ENCODE assay signal across 14 cellular contexts in genomic region chr9:1938675-1939170, GRCh38.
A peak's percentile ranks its signal among the peaks of the same experiment; 100 is the strongest.
DNase-seq lines count a peak whose midpoint lies in the region; ATAC-seq and TF ChIP-seq lines count a peak whose summit lies in the region.
"Had no signal": no experiment of that assay in that cellular context is flagged by ENCODE, and none has a peak within 500 bp of the region (broad histone marks: within the 10 kb centered on the region; RNA-seq: fewer than 3 reads in every experiment).

No MANE protein-coding gene starts in this region.

- H3K36me3 ChIP-seq in GM06990 (ENCODE audit: control insufficient read depth, insufficient read depth, low read length) (no peaks in the 10 kb centered on the region), aorta (ENCODE audit: control insufficient read depth in 1 of 2, insufficient read depth in 2 of 2, low read length in 1 of 2) (no peaks in the 10 kb centered on the region)
- H3K36me3 ChIP-seq: MG63 had no signal

- no peak for TF ChIP-seq CTCF in GM06990 (IDR thresholded peaks at IDR 0.05; ENCODE audit: insufficient read depth, low read length, poor library complexity, severe bottlenecking)

- H3K27me3 ChIP-seq in GM06990 (replicated peaks; ENCODE audit: control insufficient read depth, insufficient read depth, low read length): no peaks in the 10 kb centered on the region
- no peaks in the 10 kb centered on the region for H3K27me3 ChIP-seq in aorta (ENCODE audit: control insufficient read depth in 1 of 2, insufficient read depth in 2 of 2, low read length in 1 of 2)
- H3K27me3 ChIP-seq: MG63, testis had no signal

- DNase-seq in GM06990 (ENCODE audit: extremely low read depth, insufficient read length) (peak; percentile 85), NOMO-1 treated with DMSO at 0.1 percent for 48 hours (lab: John Stamatoyannopoulos, UW; ENCODE audit: unreplicated experiment) (no peak), substantia nigra (lab: John Stamatoyannopoulos, UW) (no peak), aorta (no peak)
- DNase-seq in activated CD8-positive, alpha-beta memory T cell treated with anti-CD3 and anti-CD28 coated beads for 24 hours: no peak
- DNase-seq: amniotic stem cell, dermis blood vessel endothelial cell, MG63, NCI-H446, testis had no signal

- no peaks in the 10 kb centered on the region for H3K4me1 ChIP-seq in aorta (ENCODE audit: control insufficient read depth in 1 of 2, insufficient read depth in 2 of 2, low read length in 2 of 2)
- H3K4me1 ChIP-seq: testis had no signal

- H3K27ac ChIP-seq in substantia nigra (ENCODE audit: low read depth, low read length, poor library complexity, severe bottlenecking) (no peak overlapping the region), aorta (ENCODE audit: low read depth in 1 of 2, low read length in 2 of 2) (no peak overlapping the region)
- H3K27ac ChIP-seq: 22Rv1, testis had no signal

- H3K4me3 ChIP-seq in GM06990 (replicated peaks; ENCODE audit: low read depth, low read length): peak overlapping the region; percentile 48
- H3K4me3 ChIP-seq in aorta (ENCODE audit: low read length in 2 of 2): no peak overlapping the region
- H3K4me3 ChIP-seq: MG63, testis had no signal

- ATAC-seq in GM19035 (IDR thresholded peaks at IDR 0.05; ENCODE audit: unreplicated experiment) (peak; percentile 53), HG02571 (IDR thresholded peaks at IDR 0.05; ENCODE audit: unreplicated experiment) (peak; percentile 53), HG03342 (IDR thresholded peaks at IDR 0.05; ENCODE audit: unreplicated experiment) (peak; percentile 70), aorta (ENCODE audit: low FRiP score) (no peak)

- intact Hi-C loops in aorta (cut with DNase I): no loop called here

- WGBS in aorta, 2 donors: 71% methylated on average over 2 of the region's 2 CpGs

- H3K9me3 ChIP-seq in aorta (ENCODE audit: control insufficient read depth, low read length): peaks cover 2% of the 10 kb centered on the region
- H3K9me3 ChIP-seq: MG63, testis had no signal
